ENCODE assay signal across 17 cellular contexts in the genomic region with DNA sequence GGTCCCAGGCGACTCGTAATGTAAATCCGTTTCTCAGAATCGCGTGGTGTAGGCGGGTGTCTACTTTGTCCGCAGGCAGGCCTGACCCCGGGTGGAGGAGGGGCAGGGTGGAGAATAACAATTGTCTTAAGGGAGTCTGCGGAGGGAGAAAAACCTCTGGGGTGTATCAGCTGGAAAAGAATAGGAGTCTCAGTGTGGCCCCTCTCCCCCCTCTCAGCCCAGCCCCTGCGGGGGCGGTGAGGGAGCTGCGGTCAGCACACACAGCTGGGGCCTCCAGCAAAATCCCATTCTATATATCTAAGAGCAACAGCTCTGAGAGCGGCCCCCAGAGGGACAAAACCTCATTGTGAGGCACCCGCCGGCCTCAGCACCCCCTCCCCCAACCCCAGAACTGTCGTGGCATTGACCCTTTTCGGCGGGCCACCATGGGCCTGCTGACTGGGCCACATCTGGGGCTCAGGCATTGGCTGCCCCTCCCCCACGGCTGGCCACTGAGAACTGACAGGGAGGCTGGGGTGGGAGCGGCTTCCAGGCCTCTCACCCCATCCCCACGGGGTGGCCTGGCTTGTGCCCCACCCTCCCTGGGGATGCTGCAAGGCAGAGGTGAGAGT. TPM values are rescaled to one million over a fixed set of nuclear protein-coding genes. Genes with fewer than 3 reads are reported as not detected.
A peak's percentile ranks its signal among the peaks of the same experiment; 100 is the strongest.
DNase-seq lines count a peak whose midpoint lies in the region; ATAC-seq and TF ChIP-seq lines count a peak whose summit lies in the region.
"Had no signal": no experiment of that assay in that cellular context is flagged by ENCODE, and none has a peak within 500 bp of the region (broad histone marks: within the 10 kb centered on the region; RNA-seq: fewer than 3 reads in every experiment).

No MANE protein-coding gene starts in this region.

- H3K4me3 ChIP-seq in dorsolateral prefrontal cortex (peak overlapping the region in 12 of 59 donors; percentile 0 to 48 (median 13)), mesodermal cell (ENCODE audit: extremely low read depth, insufficient read depth, low read length, poor library complexity, severe bottlenecking) (no peak overlapping the region)
- H3K4me3 ChIP-seq: GM23248, prostate gland had no signal

- peak in 19 of 56 donors; percentile 1 to 38 (median 20) for TF ChIP-seq CTCF in dorsolateral prefrontal cortex (IDR thresholded peaks at IDR 0.05 in 54 of 56, conservative IDR thresholded peaks at IDR 0.05 in 2 of 56; ENCODE audit: low read depth in 1 of 56, partially characterized antibody in 56 of 56)

- peak; percentile 97 for DNase-seq in OCI-M1 (lab: John Stamatoyannopoulos, UW)
- peak; percentile 36 to 95 (median 93) for DNase-seq in dorsolateral prefrontal cortex
- peak; percentile 60 to 99 (median 88) for DNase-seq in substantia nigra (lab: John Stamatoyannopoulos, UW)
- no peak for DNase-seq in glomerular visceral epithelial cell (ENCODE audit: extremely low spot score)
- DNase-seq in central memory CD4-positive, alpha-beta T cell, result no peak
- DNase-seq: activated CD8-positive, alpha-beta T cell treated with anti-CD3 and anti-CD28 coated beads, Interleukin-2, amount 10 ng/mL, durations not matched to agents 7 days and 5 days; activated gamma-delta T cell; cerebellar nuclear complex; GM23248; Kasumi-1; NCI-H1930; NCI-H526 treated with DMSO at 0.1 percent for 48 hours; stimulated activated CD4-positive, alpha-beta T cell treated with anti-CD3 and anti-CD28 coated beads, Interleukin-2, amount 100 ng/mL, for 48 hours had no signal

- H3K27ac ChIP-seq in dorsolateral prefrontal cortex (peak overlapping the region; percentile 75 to 99 (median 92)), mesodermal cell (ENCODE audit: low read depth, low read length, severe bottlenecking) (peak overlapping the region; percentile 23), substantia nigra (ENCODE audit: low read depth, low read length, poor library complexity, severe bottlenecking) (peak overlapping the region; percentile 95)
- H3K27ac ChIP-seq: GM23248, prostate gland had no signal

- H3K9me3 ChIP-seq in mesodermal cell (ENCODE audit: control insufficient read depth, low read length), result no peaks in the 10 kb centered on the region
- H3K9me3 ChIP-seq: prostate gland had no signal

- peaks cover 2% of the 10 kb centered on the region for H3K36me3 ChIP-seq in mesodermal cell (ENCODE audit: control insufficient read depth, insufficient read depth, low read length)
- H3K36me3 ChIP-seq: prostate gland had no signal

- intact Hi-C loops in dorsolateral prefrontal cortex (cut with DNase I), result loop anchor here (1.0 to 5.0 kb wide), 4 partner anchors 12 to 143 kb away; a partner anchor contains a TSS

- ATAC-seq in HG02642 (IDR thresholded peaks at IDR 0.05; ENCODE audit: poor library complexity, unreplicated experiment), result no peak
- no peak for ATAC-seq in GM21825 (IDR thresholded peaks at IDR 0.05; ENCODE audit: unreplicated experiment)
- ATAC-seq: activated CD8-positive, alpha-beta T cell treated with anti-CD3 and anti-CD28 coated beads, Interleukin-2, amount 10 ng/mL, durations not matched to agents 7 days and 5 days had no signal

- 25 to 30% methylated on average over 13 to 14 of the region's 21 CpGs for WGBS in mesodermal cell (ENCODE audit: insufficient coverage in 2 of 2), 2 experiments

- peaks cover 43% of the 10 kb centered on the region for H3K4me1 ChIP-seq in mesodermal cell (ENCODE audit: control insufficient read depth, insufficient read depth, low read length, poor library complexity, severe bottlenecking)
- H3K4me1 ChIP-seq: prostate gland had no signal

- H3K27me3 ChIP-seq in dorsolateral prefrontal cortex, result peaks cover 0 to 2% (median 0%) of the 10 kb centered on the region in 45 donors

RNA-seq across cellular contexts. Expression of a gene that starts 2.7 kb away (rescaled TPM):
- 100 to 1,000 TPM in 87 of 120 experiments, 10 to 100 TPM in 33; 23.0 to 708 (median 141) TPM for total RNA-seq in dorsolateral prefrontal cortex
- 69.9 TPM for polyA plus RNA-seq in mesodermal cell (2013, experiment 1 of 2)
- polyA plus RNA-seq in mesodermal cell (2013, experiment 2 of 2), result 71.1 TPM
- total RNA-seq: GM23248 had no signal

RNA-seq across cellular contexts. Expression of a gene that starts 42.7 kb away (rescaled TPM):
- 100 to 1,000 TPM in 1 of 120 experiments, 10 to 100 TPM in 119; 40.6 to 123 (median 65.5) TPM for total RNA-seq in dorsolateral prefrontal cortex
- 270 TPM for polyA plus RNA-seq in mesodermal cell (2013, experiment 1 of 2)
- polyA plus RNA-seq in mesodermal cell (2013, experiment 2 of 2), result 257 TPM

RNA-seq across cellular contexts. Expression of a gene that starts 43.0 kb away (rescaled TPM):
- 10 to 100 TPM in 100 of 120 experiments, 1 to 10 TPM in 20; 4.7 to 24.3 (median 13.8) TPM for total RNA-seq in dorsolateral prefrontal cortex
- polyA plus RNA-seq in mesodermal cell (2013, experiment 1 of 2), result 34.0 TPM
- 29.7 TPM for polyA plus RNA-seq in mesodermal cell (2013, experiment 2 of 2)

Comparison
In these comparisons a context has a peak if more than half of its experiments do, and no peak if none do; other contexts are left out.
1. DNase-seq: peak in OCI-M1 (single experiment), dorsolateral prefrontal cortex (10 of 10) and substantia nigra (49 of 49); none in glomerular visceral epithelial cell (single experiment) and central memory CD4-positive, alpha-beta T cell (single experiment).
2. H3K27ac ChIP-seq: peak in every context shown above with its lines; median percentile 95 in substantia nigra; 92 in dorsolateral prefrontal cortex; 23 in mesodermal cell.